Comparison of ENCODE assay signal across 1 cellular context in the genomic region with DNA sequence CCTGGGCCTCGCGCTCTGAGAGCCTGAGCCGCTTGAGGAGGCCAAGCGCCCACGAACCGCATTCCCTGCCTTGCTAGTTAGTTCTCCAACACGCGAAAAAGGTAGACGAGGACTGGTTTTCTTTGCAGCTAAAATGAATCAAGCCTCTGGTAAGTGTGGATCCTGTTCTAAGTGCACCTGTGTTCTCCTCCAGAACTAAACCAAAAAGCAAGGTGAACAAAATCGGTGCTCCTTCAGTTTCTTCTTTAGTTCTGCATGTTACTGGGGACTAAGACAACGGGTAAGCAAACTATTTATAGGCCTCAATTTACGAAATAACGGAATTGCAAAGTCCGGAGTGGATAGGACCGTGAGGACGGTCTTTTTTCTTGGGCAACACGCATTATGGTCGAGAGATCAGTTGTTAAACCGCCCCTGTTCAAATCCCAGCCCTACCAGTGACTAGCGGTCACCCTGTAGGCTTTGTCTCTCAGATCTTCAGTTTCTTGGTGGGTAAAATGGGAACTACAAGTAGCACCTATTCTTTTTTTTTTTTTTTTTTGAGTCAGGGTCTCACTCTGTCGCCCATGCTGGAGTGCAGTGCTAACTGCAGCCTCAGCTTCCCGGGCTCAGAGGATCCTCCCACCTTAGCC.
A peak's percentile ranks its signal among the peaks of the same experiment; 100 is the strongest.
TF ChIP-seq lines count a peak whose summit lies in the region.

No MANE protein-coding gene starts in this region.

TF ChIP-seq in GM12878, 131 proteins besides CTCF, POLR2A, EP300 and RAD21 (continued from another document):
- TF ChIP-seq, protein P1, sequence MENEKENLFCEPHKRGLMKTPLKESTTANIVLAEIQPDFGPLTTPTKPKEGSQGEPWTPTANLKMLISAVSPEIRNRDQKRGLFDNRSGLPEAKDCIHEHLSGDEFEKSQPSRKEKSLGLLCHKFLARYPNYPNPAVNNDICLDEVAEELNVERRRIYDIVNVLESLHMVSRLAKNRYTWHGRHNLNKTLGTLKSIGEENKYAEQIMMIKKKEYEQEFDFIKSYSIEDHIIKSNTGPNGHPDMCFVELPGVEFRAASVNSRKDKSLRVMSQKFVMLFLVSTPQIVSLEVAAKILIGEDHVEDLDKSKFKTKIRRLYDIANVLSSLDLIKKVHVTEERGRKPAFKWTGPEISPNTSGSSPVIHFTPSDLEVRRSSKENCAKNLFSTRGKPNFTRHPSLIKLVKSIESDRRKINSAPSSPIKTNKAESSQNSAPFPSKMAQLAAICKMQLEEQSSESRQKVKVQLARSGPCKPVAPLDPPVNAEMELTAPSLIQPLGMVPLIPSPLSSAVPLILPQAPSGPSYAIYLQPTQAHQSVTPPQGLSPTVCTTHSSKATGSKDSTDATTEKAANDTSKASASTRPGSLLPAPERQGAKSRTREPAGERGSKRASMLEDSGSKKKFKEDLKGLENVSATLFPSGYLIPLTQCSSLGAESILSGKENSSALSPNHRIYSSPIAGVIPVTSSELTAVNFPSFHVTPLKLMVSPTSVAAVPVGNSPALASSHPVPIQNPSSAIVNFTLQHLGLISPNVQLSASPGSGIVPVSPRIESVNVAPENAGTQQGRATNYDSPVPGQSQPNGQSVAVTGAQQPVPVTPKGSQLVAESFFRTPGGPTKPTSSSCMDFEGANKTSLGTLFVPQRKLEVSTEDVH (IDR thresholded peaks at IDR 0.05; ENCODE audit: low read depth, partially characterized antibody) = no peak
- TF ChIP-seq RUNX3 (IDR thresholded peaks at IDR 0.05; ENCODE audit: low read length) (peak; percentile 24; the same call in 1 of the 2 replicates), NFYA (IDR thresholded peaks at IDR 0.05; ENCODE audit: borderline replicate concordance, low read depth, low read length) (no peak), FOXM1 (IDR thresholded peaks at IDR 0.05; ENCODE audit: low read depth, low read length) (0 out of 2 replicates have a peak, but pooled peaks have one; percentile 23), TAF1 (IDR thresholded peaks at IDR 0.05; ENCODE audit: borderline replicate concordance, low read depth, low read length) (no peak), NKRF (conservative IDR thresholded peaks at IDR 0.05) (0 out of 2 replicates have a peak, but pooled peaks have one; percentile 33), IRF4 (IDR thresholded peaks at IDR 0.05; ENCODE audit: low read depth, low read length) (no peak), MXI1 (IDR thresholded peaks at IDR 0.05; ENCODE audit: low read depth, low read length) (no peak), NR2F1 (conservative IDR thresholded peaks at IDR 0.05) (no peak), BRCA1 (IDR thresholded peaks at IDR 0.05; ENCODE audit: low read depth, low read length) (no peak), ZNF384 (IDR thresholded peaks at IDR 0.05; ENCODE audit: borderline replicate concordance, low read depth, low read length) (peak; percentile 59; the same call in 1 of the 2 replicates), ZNF592 (IDR thresholded peaks at IDR 0.05) (no peak), SMARCA5 (IDR thresholded peaks at IDR 0.05) (no peak)
- TF ChIP-seq, protein P2, sequence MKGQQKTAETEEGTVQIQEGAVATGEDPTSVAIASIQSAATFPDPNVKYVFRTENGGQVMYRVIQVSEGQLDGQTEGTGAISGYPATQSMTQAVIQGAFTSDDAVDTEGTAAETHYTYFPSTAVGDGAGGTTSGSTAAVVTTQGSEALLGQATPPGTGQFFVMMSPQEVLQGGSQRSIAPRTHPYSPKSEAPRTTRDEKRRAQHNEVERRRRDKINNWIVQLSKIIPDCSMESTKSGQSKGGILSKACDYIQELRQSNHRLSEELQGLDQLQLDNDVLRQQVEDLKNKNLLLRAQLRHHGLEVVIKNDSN (IDR thresholded peaks at IDR 0.05; ENCODE audit: borderline replicate concordance, extremely low read length, insufficient read depth, low read depth, low read length) = no peak
TF ChIP-seq in GM12878: peak in this region for 5.
